8 cellular contexts compared by ENCODE assay signal in genomic region chr11:13668957-13669521, GRCh38. TPM values are rescaled to one million over a fixed set of nuclear protein-coding genes. Genes with fewer than 3 reads are reported as not detected.
A peak's percentile ranks its signal among the peaks of the same experiment; 100 is the strongest.
DNase-seq lines count a peak whose midpoint lies in the region; ATAC-seq, FAIRE-seq and TF ChIP-seq lines count a peak whose summit lies in the region.

No MANE protein-coding gene starts in this region.

- H3K9me2 ChIP-seq in Loucy (replicated peaks; ENCODE audit: low read depth, low read length): no peaks in the 10 kb centered on the region

- peaks cover 51% of the 10 kb centered on the region for H4K20me1 ChIP-seq in Loucy (ENCODE audit: insufficient read depth, low read length, poor library complexity, severe bottlenecking)

- H3K4me3 ChIP-seq in Loucy (ENCODE audit: low read length, poor library complexity, severe bottlenecking) (peak overlapping the region; percentile 75), bronchial epithelial cell (ENCODE audit: low read depth, low read length) (peak overlapping the region; percentile 88), lower leg skin (ENCODE audit: low read depth, poor library complexity, severe bottlenecking) (peak overlapping the region; percentile 72)

- H3K36me3 ChIP-seq in Loucy (ENCODE audit: insufficient read depth, low read length): no peaks in the 10 kb centered on the region
- no peaks in the 10 kb centered on the region for H3K36me3 ChIP-seq in bronchial epithelial cell (ENCODE audit: control insufficient read depth, insufficient read depth, low read length)

- no peaks in the 10 kb centered on the region for H3K9me3 ChIP-seq in Loucy (ENCODE audit: insufficient read depth, low read depth, low read length)

- H3K9ac ChIP-seq in Loucy (ENCODE audit: low read depth, low read length, poor library complexity, severe bottlenecking): peak overlapping the region; percentile 76

- TF ChIP-seq CTCF in Loucy (conservative IDR thresholded peaks at IDR 0.05; ENCODE audit: low read length): no peak
- no peak for TF ChIP-seq CTCF in bronchial epithelial cell (IDR thresholded peaks at IDR 0.05; ENCODE audit: insufficient read depth, low read length, severe bottlenecking)
- TF ChIP-seq CTCF in lower leg skin (IDR thresholded peaks at IDR 0.05): no peak

- intact Hi-C loops in lower leg skin (cut with DNase I; ENCODE audit: low total_unique reads): no loop called here

- H3K4me1 ChIP-seq in Loucy (ENCODE audit: insufficient read depth, low read length, poor library complexity, severe bottlenecking): peaks cover 39% of the 10 kb centered on the region

- peak overlapping the region; percentile 71 for H2AFZ ChIP-seq in Loucy (ENCODE audit: low read length)

- peak; percentile 49 for DNase-seq in ELF-1 (ENCODE audit: low read depth, low spot score)
- peak; percentile 54 for DNase-seq in UCSD-AML1 (lab: John Stamatoyannopoulos, UW; ENCODE audit: unreplicated experiment)
- DNase-seq in bronchial epithelial cell (ENCODE audit: low read depth): peak; percentile 37
- DNase-seq in lower leg skin (ENCODE audit: low spot score in 2 of 2): peak in 1 of 2 donors; percentile 88
- peak; percentile 27 to 49 (median 31) for DNase-seq in stimulated activated CD4-positive, alpha-beta T cell treated with anti-CD3 and anti-CD28 coated beads, TNF-alpha, amount 100 ng/mL, for 4 hours (ENCODE audit: low read depth in 3 of 3)
- DNase-seq in KG1 (lab: John Stamatoyannopoulos, UW): no peak

- H3K4me2 ChIP-seq in Loucy (ENCODE audit: low read depth, low read length, poor library complexity, severe bottlenecking): peak overlapping the region; percentile 98

- no peak for TF ChIP-seq POLR2A in lower leg skin (IDR thresholded peaks at IDR 0.05)

- no peaks in the 10 kb centered on the region for H3F3A ChIP-seq in Loucy (ENCODE audit: low read depth)

- peaks cover 51% of the 10 kb centered on the region for H3K79me2 ChIP-seq in Loucy (ENCODE audit: insufficient read depth, low read length)

- WGBS in lower leg skin, 2 donors: 1 to 2% methylated on average over 30 to 33 of the region's 33 CpGs

- peak; percentile 8 for ATAC-seq in GM21825 (IDR thresholded peaks at IDR 0.05; ENCODE audit: unreplicated experiment)

- H3K27me3 ChIP-seq in Loucy (ENCODE audit: insufficient read depth, low read length, poor library complexity, severe bottlenecking): peaks cover 7% of the 10 kb centered on the region
- no peaks in the 10 kb centered on the region for H3K27me3 ChIP-seq in bronchial epithelial cell (ENCODE audit: control insufficient read depth, insufficient read depth, low read length)

- FAIRE-seq in bronchial epithelial cell (lab: Jason Lieb, UNC): no peak

RNA-seq across cellular contexts. Expression of gene FAR1, which starts 0.6 kb away (rescaled TPM):
- total RNA-seq in bronchial epithelial cell: 78.7 and 90.5 TPM in 2 replicates
- total RNA-seq in lower leg skin: 10 to 100 TPM in 3 of 4 donors, 1 to 10 TPM in 1; 8.0 to 17.0 (median 13.5) TPM
